8 cellular contexts compared by ENCODE assay signal in genomic region chr2:64913357-64913869, GRCh38.
A peak's percentile ranks its signal among the peaks of the same experiment; 100 is the strongest.
DNase-seq lines count a peak whose midpoint lies in the region; ATAC-seq and TF ChIP-seq lines count a peak whose summit lies in the region.

No MANE protein-coding gene starts in this region.

- no peaks in the 10 kb centered on the region for H3K36me3 ChIP-seq in MM.1S (replicated peaks; ENCODE audit: insufficient read depth, low read length)
- H3K36me3 ChIP-seq in smooth muscle cell (ENCODE audit: low read depth) = no peaks in the 10 kb centered on the region

- H3K9me3 ChIP-seq in MM.1S (replicated peaks; ENCODE audit: insufficient read depth, low read length) = no peaks in the 10 kb centered on the region
- no peaks in the 10 kb centered on the region for H3K9me3 ChIP-seq in smooth muscle cell (replicated peaks; ENCODE audit: low read depth)

- no peaks in the 10 kb centered on the region for H4K20me1 ChIP-seq in MM.1S (ENCODE audit: insufficient read depth, low read length)
- no peaks in the 10 kb centered on the region for H4K20me1 ChIP-seq in smooth muscle cell (ENCODE audit: low read depth)

- no peak overlapping the region for H2AFZ ChIP-seq in MM.1S (ENCODE audit: low read length)
- H2AFZ ChIP-seq in smooth muscle cell (ENCODE audit: low read depth) = no peak overlapping the region

- H3K4me1 ChIP-seq in MM.1S (ENCODE audit: low read length) (peaks cover 54% of the 10 kb centered on the region), smooth muscle cell (ENCODE audit: low read depth) (no peaks in the 10 kb centered on the region)

- intact Hi-C loops in activated CD4-positive, alpha-beta T cell treated with anti-CD3 and anti-CD28 coated beads, Interleukin-2, amount 10 ng/mL, durations not matched to agents 24 days and 14 days (cut with micrococcal nuclease) = no loop called here

- H3K27ac ChIP-seq in MM.1S (ENCODE audit: low read length) (peak overlapping the region; percentile 84; the same call in 1 of the 2 replicates), smooth muscle cell (ENCODE audit: low read depth) (no peak overlapping the region)

- peak; percentile 72 for DNase-seq in activated CD4-positive, alpha-beta T cell treated with anti-CD3 and anti-CD28 coated beads, Interleukin-2, amount 10 ng/mL, durations not matched to agents 24 days and 14 days
- no peak for DNase-seq in activated CD4-positive, alpha-beta T cell treated with anti-CD3 and anti-CD28 coated beads for 1 hour
- DNase-seq in MM.1S (peak; percentile 76), smooth muscle cell (lab: John Stamatoyannopoulos, UW; ENCODE audit: unreplicated experiment) (no peak), SKM-1 treated with dmso at 0.1 percent for 144 hours (lab: John Stamatoyannopoulos, UW; ENCODE audit: unreplicated experiment) (no peak)
- peak; percentile 24 for DNase-seq in activated naive CD8-positive, alpha-beta T cell treated with anti-CD3 and anti-CD28 coated beads for 36 hours

- no peaks in the 10 kb centered on the region for H3K9me2 ChIP-seq in MM.1S (replicated peaks; ENCODE audit: insufficient read depth, low read length)

- no peak overlapping the region for H3K4me3 Mint-ChIP-seq in activated CD4-positive, alpha-beta T cell treated with anti-CD3 and anti-CD28 coated beads, Interleukin-2, amount 10 ng/mL, durations not matched to agents 24 days and 14 days
- H3K4me3 Mint-ChIP-seq in activated naive CD8-positive, alpha-beta T cell treated with anti-CD3 and anti-CD28 coated beads for 36 hours = no peak overlapping the region

- peak; percentile 79 for TF ChIP-seq CTCF in MM.1S (IDR thresholded peaks at IDR 0.05; ENCODE audit: low read length)
- peak; percentile 20 for TF ChIP-seq CTCF in smooth muscle cell (IDR thresholded peaks at IDR 0.05; ENCODE audit: borderline replicate concordance, insufficient read depth, poor library complexity, severe bottlenecking)

- H3K79me2 ChIP-seq in MM.1S (ENCODE audit: low read length) (no peaks in the 10 kb centered on the region), smooth muscle cell (ENCODE audit: low read depth) (no peaks in the 10 kb centered on the region)

- 0 out of 2 replicates have a peak overlapping the region, but pooled peaks have one; percentile 4 for H3K4me3 ChIP-seq in MM.1S (ENCODE audit: low read length)
- H3K4me3 ChIP-seq in smooth muscle cell = no peak overlapping the region

- H3K27me3 Mint-ChIP-seq in activated CD4-positive, alpha-beta T cell treated with anti-CD3 and anti-CD28 coated beads, Interleukin-2, amount 10 ng/mL, durations not matched to agents 24 days and 14 days = no peaks in the 10 kb centered on the region
- no peaks in the 10 kb centered on the region for H3K27me3 Mint-ChIP-seq in activated naive CD8-positive, alpha-beta T cell treated with anti-CD3 and anti-CD28 coated beads for 36 hours

- H3K9ac ChIP-seq in MM.1S (ENCODE audit: low read length) (no peak overlapping the region; the same call in 1 of the 2 replicates), smooth muscle cell (ENCODE audit: low read depth) (no peak overlapping the region)

- H3K27me3 ChIP-seq in MM.1S (replicated peaks; ENCODE audit: insufficient read depth, low read length) (no peaks in the 10 kb centered on the region), smooth muscle cell (ENCODE audit: low read depth) (no peaks in the 10 kb centered on the region)

- peaks cover 49% of the 10 kb centered on the region for H3F3A ChIP-seq in MM.1S (ENCODE audit: insufficient read depth, low read length)
- no peaks in the 10 kb centered on the region for H3F3A ChIP-seq in smooth muscle cell (ENCODE audit: low read depth)

- peak overlapping the region; percentile 79; the same call in 1 of the 2 replicates for H3K4me2 ChIP-seq in MM.1S (ENCODE audit: low read depth, low read length)
- H3K4me2 ChIP-seq in smooth muscle cell = no peak overlapping the region

- peaks cover 26% of the 10 kb centered on the region for H3K4me1 Mint-ChIP-seq in activated CD4-positive, alpha-beta T cell treated with anti-CD3 and anti-CD28 coated beads, Interleukin-2, amount 10 ng/mL, durations not matched to agents 24 days and 14 days
- peaks cover 10% of the 10 kb centered on the region for H3K4me1 Mint-ChIP-seq in activated naive CD8-positive, alpha-beta T cell treated with anti-CD3 and anti-CD28 coated beads for 36 hours

- H3K36me3 Mint-ChIP-seq in activated CD4-positive, alpha-beta T cell treated with anti-CD3 and anti-CD28 coated beads, Interleukin-2, amount 10 ng/mL, durations not matched to agents 24 days and 14 days (ENCODE audit: low read depth) = no peaks in the 10 kb centered on the region
- no peaks in the 10 kb centered on the region for H3K36me3 Mint-ChIP-seq in activated naive CD8-positive, alpha-beta T cell treated with anti-CD3 and anti-CD28 coated beads for 36 hours

- ATAC-seq in GM18517 (IDR thresholded peaks at IDR 0.05; ENCODE audit: unreplicated experiment) = no peak
- no peak for ATAC-seq in GM21526 (IDR thresholded peaks at IDR 0.05; ENCODE audit: low FRiP score, unreplicated experiment)

- H3K9me3 Mint-ChIP-seq in activated CD4-positive, alpha-beta T cell treated with anti-CD3 and anti-CD28 coated beads, Interleukin-2, amount 10 ng/mL, durations not matched to agents 24 days and 14 days = no peaks in the 10 kb centered on the region
- H3K9me3 Mint-ChIP-seq in activated naive CD8-positive, alpha-beta T cell treated with anti-CD3 and anti-CD28 coated beads for 36 hours = no peaks in the 10 kb centered on the region

- H3K27ac Mint-ChIP-seq in activated CD4-positive, alpha-beta T cell treated with anti-CD3 and anti-CD28 coated beads, Interleukin-2, amount 10 ng/mL, durations not matched to agents 24 days and 14 days = no peak overlapping the region
- H3K27ac Mint-ChIP-seq in activated naive CD8-positive, alpha-beta T cell treated with anti-CD3 and anti-CD28 coated beads for 36 hours = no peak overlapping the region

- WGBS in smooth muscle cell (ENCODE audit: low lambda C conversion rate) = 47% methylated on average over 5 of the region's 5 CpGs

Comparison
In these comparisons a context has a peak if more than half of its experiments do, and no peak if none do; other contexts are left out.
1. DNase-seq: peak in activated CD4-positive, alpha-beta T cell treated with anti-CD3 and anti-CD28 coated beads, Interleukin-2, amount 10 ng/mL, durations not matched to agents 24 days and 14 days (single experiment), MM.1S (single experiment) and activated naive CD8-positive, alpha-beta T cell treated with anti-CD3 and anti-CD28 coated beads for 36 hours (single experiment); none in activated CD4-positive, alpha-beta T cell treated with anti-CD3 and anti-CD28 coated beads for 1 hour (single experiment), smooth muscle cell (single experiment) and SKM-1 treated with dmso at 0.1 percent for 144 hours (single experiment).